Comparison of ENCODE assay signal across 8 cellular contexts in the genomic region with DNA sequence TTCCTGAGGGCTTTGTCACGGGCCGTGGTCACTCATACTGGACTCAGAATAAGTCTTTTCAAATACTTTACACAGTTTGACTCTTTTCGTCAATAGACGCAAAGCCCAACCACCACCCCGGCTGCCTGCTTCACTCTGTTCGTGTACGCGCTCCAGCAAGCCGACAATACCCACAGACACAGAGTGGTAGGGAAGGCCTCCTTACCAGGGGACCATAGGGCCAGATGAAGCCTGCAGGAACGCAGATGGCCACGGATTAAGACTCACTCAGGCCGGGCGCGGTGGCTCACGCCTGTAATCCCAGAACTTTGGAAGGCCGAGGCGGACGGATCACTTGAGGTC. TPM values are rescaled to one million over a fixed set of nuclear protein-coding genes. Genes with fewer than 3 reads are reported as not detected.
DNase-seq lines count a peak whose midpoint lies in the region; ATAC-seq, FAIRE-seq and TF ChIP-seq lines count a peak whose summit lies in the region.

No MANE protein-coding gene starts in this region.

- H3K9me3 ChIP-seq in A549, result no peaks in the 10 kb centered on the region

- ATAC-seq in A549 (peak; percentile 44 to 63; a peak in 4 of 6 replicates), GM18909 (IDR thresholded peaks at IDR 0.05; ENCODE audit: poor library complexity, unreplicated experiment) (peak; percentile 16), GM21526 (IDR thresholded peaks at IDR 0.05; ENCODE audit: low FRiP score, unreplicated experiment) (no peak), HG03139 (IDR thresholded peaks at IDR 0.05; ENCODE audit: unreplicated experiment) (no peak)

- TF ChIP-seq EP300 in A549 (IDR thresholded peaks at IDR 0.05), result no peak

- peaks cover 36% of the 10 kb centered on the region for H3K4me1 ChIP-seq in A549

- TF ChIP-seq CTCF in A549 (IDR thresholded peaks at IDR 0.05), result no peak

- H3K4me2 ChIP-seq in A549, result peak overlapping the region; percentile 96

- WGBS in A549 (ENCODE audit: missing lambda C conversion rate), result 2% methylated on average over 12 of the region's 18 CpGs

- CTCF ChIA-PET in A549 (lab: Yijun Ruan, JAX), result interaction anchor here (0.6 to 6.6 kb wide), 4 partner anchors 10 to 15 kb away, joined by 3 to 48 read pairs (median 13); no protein-coding TSS in a partner anchor

- DNase-seq in A549 (ENCODE audit: low read depth in 1 of 2, low spot score in 1 of 2) (no peak), NAMALWA (ENCODE audit: low spot score) (peak; percentile 40), astrocyte of the hippocampus (ENCODE audit: low read depth, low spot score) (peak; percentile 45), islet precursor cell (peak; percentile 63)
- peak; percentile 35 for DNase-seq in stimulated activated CD8-positive, alpha-beta memory T cell treated with anti-CD3 and anti-CD28 coated beads, Interleukin-4, amount 100 ng/mL, for 48 hours

- peak overlapping the region; percentile 72 for H3K4me3 ChIP-seq in A549

- peak overlapping the region; percentile 94 to 97 for H3K27ac ChIP-seq in A549

- no peak for TF ChIP-seq RAD21 in A549 (conservative IDR thresholded peaks at IDR 0.05 in 1 of 2, IDR thresholded peaks at IDR 0.05 in 1 of 2)

- no peak for TF ChIP-seq POLR2A in A549 (IDR thresholded peaks at IDR 0.05; ENCODE audit: low read length)

- POLR2A ChIA-PET in A549 (lab: Yijun Ruan, JAX), result interaction anchor here (1.8 to 2.2 kb wide), 2 partner anchors 15 to 41 kb away, joined by 16 to 17 read pairs; partner anchors contain the start of genes IFT122 and MBD4

- no peak for FAIRE-seq in A549 (lab: Jason Lieb, UNC)

TF ChIP-seq in A549, 52 proteins besides CTCF, POLR2A, EP300 and RAD21:
- TF ChIP-seq RNF2 (IDR thresholded peaks at IDR 0.05; ENCODE audit: borderline replicate concordance, low read depth), result no peak
- no peak for TF ChIP-seq ATOH8 (CRISPR knock-in tag; IDR thresholded peaks at IDR 0.05; ENCODE audit: low read depth)

RNA-seq across cellular contexts. Expression of gene EFCAB12, which starts 29.7 kb away (rescaled TPM):
- polyA plus RNA-seq in A549 (2011; rRNA removed) (0.62 and 0.82 TPM in 2 replicates), A549 (2017; fragmentation: RNase III; extraction: RNeasy Plus Mini Kit Qiagen cat#74134 plus additional on column Dnase treatment) (0.81 to 1.4 TPM (median 1.1 TPM) in 3 replicates)
- 0.53 and 0.56 TPM in 2 replicates for polyA plus RNA-seq in A549 (2012; cell fraction: cytosol; rRNA removed)
- 2.4 and 2.8 TPM in 2 replicates for polyA plus RNA-seq in A549 (2012; cell fraction: nucleus; rRNA removed)
- 1.2 and 1.7 TPM in 2 replicates for polyA minus RNA-seq in A549 (2011; rRNA and poly(A)+ RNA removed)

RNA-seq across cellular contexts. Expression of gene MBD4, which starts 41.0 kb away (rescaled TPM):
- 38.2 and 49.7 TPM in 2 replicates for polyA plus RNA-seq in A549 (2011; rRNA removed)
- 12.4 and 13.5 TPM in 2 replicates for polyA plus RNA-seq in A549 (2012; cell fraction: cytosol; rRNA removed)
- 12.8 and 17.9 TPM in 2 replicates for polyA plus RNA-seq in A549 (2012; cell fraction: nucleus; rRNA removed)
- 26.4 to 32.7 TPM (median 31.4 TPM) in 3 replicates for polyA plus RNA-seq in A549 (2017; fragmentation: RNase III; extraction: RNeasy Plus Mini Kit Qiagen cat#74134 plus additional on column Dnase treatment)
- 8.2 and 9.5 TPM in 2 replicates for polyA minus RNA-seq in A549 (2011; rRNA and poly(A)+ RNA removed)

RNA-seq across cellular contexts. Expression of gene IFT122, which starts 41.2 kb away (rescaled TPM):
- polyA plus RNA-seq in A549 (2011; rRNA removed) (17.1 and 20.3 TPM in 2 replicates), A549 (2017; fragmentation: RNase III; extraction: RNeasy Plus Mini Kit Qiagen cat#74134 plus additional on column Dnase treatment) (15.0 to 16.8 TPM (median 15.1 TPM) in 3 replicates)
- 19.0 and 19.7 TPM in 2 replicates for polyA plus RNA-seq in A549 (2012; cell fraction: cytosol; rRNA removed)
- 78.1 and 111 TPM in 2 replicates for polyA plus RNA-seq in A549 (2012; cell fraction: nucleus; rRNA removed)
- 38.7 and 44.4 TPM in 2 replicates for polyA minus RNA-seq in A549 (2011; rRNA and poly(A)+ RNA removed)

Comparison
In these comparisons a context has a peak if more than half of its experiments do, and no peak if none do; other contexts are left out.
1. ATAC-seq: peak in A549 (2 of 2) and GM18909 (single experiment); none in GM21526 (single experiment) and HG03139 (single experiment).
2. DNase-seq: peak in NAMALWA (single experiment), astrocyte of the hippocampus (single experiment), islet precursor cell (single experiment) and stimulated activated CD8-positive, alpha-beta memory T cell treated with anti-CD3 and anti-CD28 coated beads, Interleukin-4, amount 100 ng/mL, for 48 hours (single experiment); none in A549 (0 of 2).